In genomic region chr1:156894001-156894400, GRCh38 we compare ENCODE assay signal across 13 cellular contexts. TPM values are rescaled to one million over a fixed set of nuclear protein-coding genes. Genes with fewer than 3 reads are reported as not detected.
DNase-seq lines count a peak whose midpoint lies in the region; ATAC-seq, FAIRE-seq and TF ChIP-seq lines count a peak whose summit lies in the region.
"Had no signal": no experiment of that assay in that cellular context is flagged by ENCODE, and none has a peak within 500 bp of the region (broad histone marks: within the 10 kb centered on the region; RNA-seq: fewer than 3 reads in every experiment).

No MANE protein-coding gene starts in this region.

- H3K9me3 ChIP-seq in HUES48 (ENCODE audit: control insufficient read depth, insufficient read depth, low read length) (no peaks in the 10 kb centered on the region), stomach (no peaks in the 10 kb centered on the region)
- H3K9me3 ChIP-seq: mucosa of descending colon had no signal

- no peak for DNase-seq in bronchial epithelial cell (ENCODE audit: low read depth)
- DNase-seq in stomach = no peak
- no peak for DNase-seq in amniotic stem cell (lab: John Stamatoyannopoulos, UW)
- DNase-seq in NK-92 (lab: John Stamatoyannopoulos, UW; ENCODE audit: unreplicated experiment) = no peak
- DNase-seq: activated T-cell treated with anti-CD3 and anti-CD28 coated beads, Interleukin-2, amount 50 U/mL, for 4 hours; Karpas-422; NCI-H526 treated with DMSO at 0.1 percent for 48 hours had no signal

- ATAC-seq in GM19324 (IDR thresholded peaks at IDR 0.05; ENCODE audit: low FRiP score, unreplicated experiment) (no peak), GM19452 (IDR thresholded peaks at IDR 0.05; ENCODE audit: unreplicated experiment) (no peak)
- ATAC-seq: activated T-cell treated with anti-CD3 and anti-CD28 coated beads, Interleukin-2, amount 50 U/mL, for 4 hours; mucosa of descending colon had no signal

- H3K4me1 ChIP-seq in HUES48 (ENCODE audit: control insufficient read depth, insufficient read depth, low read length) (peaks cover 7% of the 10 kb centered on the region), stomach (peaks cover 19 to 65% (median 30%) of the 10 kb centered on the region in 4 donors)

- H3K9ac ChIP-seq in HUES48 (ENCODE audit: low read depth, low read length) = no peak overlapping the region

- TF ChIP-seq EP300 in stomach (IDR thresholded peaks at IDR 0.05) = no peak

- H3K27me3 ChIP-seq in HUES48 (ENCODE audit: control insufficient read depth, insufficient read depth, low read length) (peaks cover 53% of the 10 kb centered on the region), bronchial epithelial cell (ENCODE audit: control insufficient read depth, insufficient read depth, low read length) (no peaks in the 10 kb centered on the region), layer of hippocampus (ENCODE audit: control insufficient read depth, insufficient read depth, low read length) (peaks cover 9% of the 10 kb centered on the region), stomach (peaks cover 5 to 65% (median 16%) of the 10 kb centered on the region in 3 donors)

- H3K36me3 ChIP-seq in HUES48 (ENCODE audit: control insufficient read depth, insufficient read depth, low read length) (no peaks in the 10 kb centered on the region), bronchial epithelial cell (ENCODE audit: control insufficient read depth, insufficient read depth, low read length) (no peaks in the 10 kb centered on the region), stomach (no peaks in the 10 kb centered on the region)

- H3K27ac ChIP-seq in HUES48 (ENCODE audit: low read depth, low read length) (no peak overlapping the region), layer of hippocampus (ENCODE audit: low read depth, low read length) (peak overlapping the region; percentile 72), stomach (peak overlapping the region; percentile 74 to 91 (median 85))

- intact Hi-C loops in stomach (cut with DNase I; ENCODE audit: low total_unique reads) = no loop called here

- H3K4me3 ChIP-seq in HUES48 (ENCODE audit: low read depth, low read length) (peak overlapping the region; percentile 51; the same call in 1 of the 2 replicates), bronchial epithelial cell (ENCODE audit: low read depth, low read length) (peak overlapping the region; percentile 16), stomach (peak overlapping the region; percentile 39 to 47 (median 43))
- H3K4me3 ChIP-seq: mucosa of descending colon had no signal

- no peak for TF ChIP-seq POLR2A in stomach (IDR thresholded peaks at IDR 0.05)

- FAIRE-seq in bronchial epithelial cell (lab: Jason Lieb, UNC) = no peak
- FAIRE-seq: G401.6 had no signal

- WGBS in stomach, 5 donors = 38 to 51% (median 47%) methylated on average over 5 of the region's 5 CpGs

- TF ChIP-seq CTCF in bronchial epithelial cell (IDR thresholded peaks at IDR 0.05; ENCODE audit: insufficient read depth, low read length, severe bottlenecking) (no peak), stomach (IDR thresholded peaks at IDR 0.05) (no peak)

RNA-seq across cellular contexts. Expression of gene PEAR1, which starts 0.5 kb away (rescaled TPM):
- total RNA-seq in bronchial epithelial cell = 1.8 TPM in 2 replicates
- total RNA-seq in stomach = 10 to 100 TPM in 1 of 5 donors, 1 to 10 TPM in 4; 2.3 to 16.3 (median 3.5) TPM
- 1 to 10 TPM; 1.2 to 1.7 (median 1.5) TPM for polyA plus RNA-seq in stomach

RNA-seq across cellular contexts. Expression of gene LRRC71, which starts 26.4 kb away (rescaled TPM):
- total RNA-seq in bronchial epithelial cell = not detected in 2 replicates
- 1 to 10 TPM in 1 of 5 donors, not detected in 4; 2.2 TPM for total RNA-seq in stomach
- polyA plus RNA-seq in stomach = under 1 TPM in 1 of 3 donors, not detected in 2; 0.61 TPM
- total RNA-seq: activated T-cell treated with anti-CD3 and anti-CD28 coated beads, Interleukin-2, amount 50 U/mL, for 4 hours; mucosa of descending colon had no signal

RNA-seq across cellular contexts. Expression of gene NTRK1, which starts 33.3 kb away (rescaled TPM):
- not detected in 2 replicates for total RNA-seq in bronchial epithelial cell
- under 1 TPM in 2 of 5 donors, not detected in 3; 0.87 to 0.92 TPM for total RNA-seq in stomach
- polyA plus RNA-seq in stomach = 1 to 10 TPM in 1 of 3 donors, under 1 TPM in 2; 0.23 to 1.2 (median 1.00) TPM

RNA-seq across cellular contexts. Expression of gene INSRR, which starts 35.1 kb away (rescaled TPM):
- total RNA-seq in bronchial epithelial cell (not detected in 2 replicates), stomach (under 1 TPM in 2 of 5 donors, not detected in 3; 0.18 to 0.29 TPM)
- under 1 TPM; 0.15 to 0.75 (median 0.33) TPM for polyA plus RNA-seq in stomach
